8 cellular contexts compared by ENCODE assay signal in the genomic region with DNA sequence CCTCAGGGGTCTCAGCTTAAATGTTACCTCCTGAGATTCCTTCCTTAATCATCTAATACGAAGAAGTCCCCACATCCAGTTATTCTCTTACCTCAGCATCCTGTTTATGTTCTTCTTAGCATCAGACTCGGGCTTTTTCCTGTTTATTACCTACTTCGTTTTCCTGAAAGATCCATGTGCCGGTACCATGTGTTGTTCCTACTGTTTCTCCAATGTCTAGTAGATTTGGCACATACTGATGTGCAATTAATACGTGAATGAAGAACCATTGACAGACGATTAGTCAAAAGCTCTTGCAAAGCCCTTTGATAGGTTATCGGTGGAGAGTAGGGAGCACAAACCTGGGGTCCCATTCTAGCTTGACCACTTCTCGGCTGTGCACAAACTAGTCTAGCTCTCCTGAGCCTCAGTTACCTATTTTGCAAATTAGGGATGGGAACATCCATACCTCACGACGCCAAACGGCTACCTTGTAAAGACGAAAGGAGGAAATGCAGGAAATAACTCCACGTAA. TPM values are rescaled to one million over a fixed set of nuclear protein-coding genes. Genes with fewer than 3 reads are reported as not detected.
A peak's percentile ranks its signal among the peaks of the same experiment; 100 is the strongest.
DNase-seq lines count a peak whose midpoint lies in the region; ATAC-seq and TF ChIP-seq lines count a peak whose summit lies in the region.

No MANE protein-coding gene starts in this region.

- TF ChIP-seq CTCF in activated CD8-positive, alpha-beta T cell treated with anti-CD3 and anti-CD28 coated beads for 36 hours (IDR thresholded peaks at IDR 0.05), result no peak

- peaks cover 43% of the 10 kb centered on the region for H3K4me1 Mint-ChIP-seq in activated CD8-positive, alpha-beta T cell treated with anti-CD3 and anti-CD28 coated beads for 36 hours (ENCODE audit: low read depth)
- H3K4me1 Mint-ChIP-seq in stimulated activated effector memory CD8-positive, alpha-beta T cell treated with anti-CD3 and anti-CD28 coated beads, Interleukin-12 subunit alpha, Interleukin-12 subunit beta, amount 100 ng/mL, for 72 hours, result peaks cover 34% of the 10 kb centered on the region

- H3K9me3 Mint-ChIP-seq in activated CD8-positive, alpha-beta T cell treated with anti-CD3 and anti-CD28 coated beads for 36 hours, result no peaks in the 10 kb centered on the region
- H3K9me3 Mint-ChIP-seq in stimulated activated effector memory CD8-positive, alpha-beta T cell treated with anti-CD3 and anti-CD28 coated beads, Interleukin-12 subunit alpha, Interleukin-12 subunit beta, amount 100 ng/mL, for 72 hours, result no peaks in the 10 kb centered on the region

- H3K9me3 ChIP-seq in iPS DF 6.9 (ENCODE audit: control insufficient read depth, insufficient read depth, low read length), result no peaks in the 10 kb centered on the region

- peak; percentile 7 for ATAC-seq in GM18519 (IDR thresholded peaks at IDR 0.05; ENCODE audit: low FRiP score, unreplicated experiment)
- ATAC-seq in HG03175 (IDR thresholded peaks at IDR 0.05; ENCODE audit: unreplicated experiment), result peak; percentile 6
- ATAC-seq in activated CD8-positive, alpha-beta T cell treated with anti-CD3 and anti-CD28 coated beads for 36 hours, result peak; percentile 6
- no peak for ATAC-seq in stimulated activated effector memory CD8-positive, alpha-beta T cell treated with anti-CD3 and anti-CD28 coated beads, Interleukin-12 subunit alpha, Interleukin-12 subunit beta, amount 100 ng/mL, for 72 hours

- no peak overlapping the region for H3K27ac ChIP-seq in iPS DF 6.9 (ENCODE audit: low read length)

- peaks cover 52% of the 10 kb centered on the region for H3K36me3 Mint-ChIP-seq in activated CD8-positive, alpha-beta T cell treated with anti-CD3 and anti-CD28 coated beads for 36 hours (ENCODE audit: low read depth)
- H3K36me3 Mint-ChIP-seq in stimulated activated effector memory CD8-positive, alpha-beta T cell treated with anti-CD3 and anti-CD28 coated beads, Interleukin-12 subunit alpha, Interleukin-12 subunit beta, amount 100 ng/mL, for 72 hours, result peaks cover 55% of the 10 kb centered on the region

- H3K27ac Mint-ChIP-seq in activated CD8-positive, alpha-beta T cell treated with anti-CD3 and anti-CD28 coated beads for 36 hours, result peak overlapping the region; percentile 96
- peak overlapping the region; percentile 98 for H3K27ac Mint-ChIP-seq in stimulated activated effector memory CD8-positive, alpha-beta T cell treated with anti-CD3 and anti-CD28 coated beads, Interleukin-12 subunit alpha, Interleukin-12 subunit beta, amount 100 ng/mL, for 72 hours

- H3K36me3 ChIP-seq in iPS DF 6.9 (ENCODE audit: control insufficient read depth, insufficient read depth, low read length), result no peaks in the 10 kb centered on the region

- H3K27me3 ChIP-seq in iPS DF 6.9 (ENCODE audit: control insufficient read depth, insufficient read depth, low read length), result no peaks in the 10 kb centered on the region

- POLR2A ChIA-PET in activated CD8-positive, alpha-beta T cell treated with anti-CD3 and anti-CD28 coated beads for 36 hours (lab: Charles Lee), result interaction anchor here (0.6 to 2.9 kb wide), 10 partner anchors 12 to 277 kb away, joined by 3 to 9 read pairs (median 4); a partner anchor contains a TSS

- no peak for DNase-seq in activated CD8-positive, alpha-beta T cell treated with anti-CD3 and anti-CD28 coated beads for 36 hours
- DNase-seq in iPS DF 6.9 (ENCODE audit: low read depth, low spot score) (no peak), NCI-H1694 (lab: John Stamatoyannopoulos, UW) (no peak), cerebellar cortex (ENCODE audit: low spot score) (no peak), NCI-H2081 treated with DMSO at 0.1 percent for 48 hours (lab: John Stamatoyannopoulos, UW) (no peak)
- DNase-seq in stimulated activated effector memory CD8-positive, alpha-beta T cell treated with anti-CD3 and anti-CD28 coated beads, Interleukin-12 subunit alpha, Interleukin-12 subunit beta, amount 100 ng/mL, for 72 hours (ENCODE audit: low spot score in 2 of 2), result no peak

- H3K4me3 ChIP-seq in iPS DF 6.9 (ENCODE audit: low read length), result peak overlapping the region; percentile 97

- H3K27me3 Mint-ChIP-seq in activated CD8-positive, alpha-beta T cell treated with anti-CD3 and anti-CD28 coated beads for 36 hours, result no peaks in the 10 kb centered on the region

- no CpG with 5 or more reads among the region's 13 CpGs for WGBS in iPS DF 6.9 (ENCODE audit: insufficient coverage, insufficient read length)

- no peaks in the 10 kb centered on the region for H3K4me1 ChIP-seq in iPS DF 6.9 (ENCODE audit: control insufficient read depth, insufficient read depth, low read length)

- CTCF ChIA-PET in activated CD8-positive, alpha-beta T cell treated with anti-CD3 and anti-CD28 coated beads for 36 hours (lab: Charles Lee), result interaction anchor here (0.9 to 1.2 kb wide), 3 partner anchors 19 to 570 kb away, joined by 3 read pairs; no protein-coding TSS in a partner anchor

- intact Hi-C loops in activated CD8-positive, alpha-beta T cell treated with anti-CD3 and anti-CD28 coated beads for 36 hours (cut with micrococcal nuclease), result no loop called here

- peak overlapping the region; percentile 90 for H3K4me3 Mint-ChIP-seq in activated CD8-positive, alpha-beta T cell treated with anti-CD3 and anti-CD28 coated beads for 36 hours
- peak overlapping the region; percentile 81 for H3K4me3 Mint-ChIP-seq in stimulated activated effector memory CD8-positive, alpha-beta T cell treated with anti-CD3 and anti-CD28 coated beads, Interleukin-12 subunit alpha, Interleukin-12 subunit beta, amount 100 ng/mL, for 72 hours

RNA-seq across cellular contexts. Expression of a gene that starts 0.7 kb away (rescaled TPM):
- 10 to 100 TPM; 54.3 to 64.2 TPM for total RNA-seq in activated CD8-positive, alpha-beta T cell treated with anti-CD3 and anti-CD28 coated beads for 36 hours
